Comparison of ENCODE assay signal across 23 cellular contexts in the genomic region with DNA sequence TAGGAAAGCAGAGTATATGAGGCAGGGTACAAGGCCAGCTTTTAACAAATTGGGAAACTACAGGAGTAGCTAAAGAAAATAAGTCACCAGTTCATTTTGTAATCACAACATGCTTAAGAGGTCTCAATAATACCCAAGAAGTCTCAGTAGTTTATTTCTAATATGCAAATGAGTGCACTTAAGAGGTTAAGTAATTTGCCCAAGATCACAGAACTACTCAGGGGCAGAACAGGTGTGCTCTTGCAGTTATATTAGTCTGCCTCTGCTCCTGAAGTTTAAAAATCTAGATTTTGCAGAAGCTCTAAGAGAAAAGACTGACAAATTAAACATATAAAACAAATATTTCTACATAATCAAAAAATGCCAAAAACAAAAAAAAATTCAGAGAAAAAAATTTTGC. TPM values are rescaled to one million over a fixed set of nuclear protein-coding genes. Genes with fewer than 3 reads are reported as not detected.
DNase-seq lines count a peak whose midpoint lies in the region; ATAC-seq and TF ChIP-seq lines count a peak whose summit lies in the region.
"Had no signal": no experiment of that assay in that cellular context is flagged by ENCODE, and none has a peak within 500 bp of the region (broad histone marks: within the 10 kb centered on the region; RNA-seq: fewer than 3 reads in every experiment).

No MANE protein-coding gene starts in this region.

- H3K9ac ChIP-seq in Karpas-422 (ENCODE audit: low read length): peak overlapping the region; percentile 84

- H3K36me3 Mint-ChIP-seq in natural killer cell: no peaks in the 10 kb centered on the region
- no peaks in the 10 kb centered on the region for H3K36me3 Mint-ChIP-seq in natural killer cell treated with Interleukin-12 subunit alpha and Interleukin-12 subunit beta and Interleukin-15 and Interleukin-18, amount 100 ng/mL, for 72 hours
- H3K36me3 Mint-ChIP-seq in activated T-helper 17 cell treated with anti-CD3 and anti-CD28 coated beads, Interleukin-2, amount 50 U/mL, for 72 hours (ENCODE audit: low read depth): peaks cover 10% of the 10 kb centered on the region
- H3K36me3 Mint-ChIP-seq: activated naive CD4-positive, alpha-beta T cell treated with anti-CD3 and anti-CD28 coated beads, Interleukin-2, amount 50 U/mL, for 72 hours had no signal

- no peaks in the 10 kb centered on the region for H3K27me3 ChIP-seq in Karpas-422 (ENCODE audit: low read length)
- H3K27me3 ChIP-seq: BE2C, neutrophil, transverse colon had no signal

- H3K9me2 ChIP-seq in Karpas-422 (replicated peaks; ENCODE audit: insufficient read depth, low read length): no peaks in the 10 kb centered on the region

- peak overlapping the region; percentile 26 to 55 for H3K27ac Mint-ChIP-seq in natural killer cell
- H3K27ac Mint-ChIP-seq in natural killer cell treated with Interleukin-12 subunit alpha and Interleukin-12 subunit beta and Interleukin-15 and Interleukin-18, amount 100 ng/mL, for 72 hours: peak overlapping the region in 1 of 2 donors; percentile 42
- H3K27ac Mint-ChIP-seq in activated T-helper 17 cell treated with anti-CD3 and anti-CD28 coated beads, Interleukin-2, amount 50 U/mL, for 72 hours: no peak overlapping the region
- H3K27ac Mint-ChIP-seq: H9; T-helper 1 cell treated with Interleukin-12 subunit alpha and Interleukin-12 subunit beta and Interleukin-4 antibody, amounts not matched to agents 30 μg/mL and 1 μg/mL, for 36 hours had no signal

- H3K79me2 ChIP-seq in Karpas-422 (ENCODE audit: low read length): peaks cover 100% of the 10 kb centered on the region

- peak overlapping the region; percentile 94 for H3K27ac ChIP-seq in Karpas-422 (ENCODE audit: low read length)
- H3K27ac ChIP-seq: neutrophil, prostate gland, transverse colon had no signal

- peaks cover 97% of the 10 kb centered on the region for H3K4me1 ChIP-seq in Karpas-422 (ENCODE audit: low read length)
- H3K4me1 ChIP-seq: BE2C had no signal

- peaks cover 6% of the 10 kb centered on the region; the same call in 1 of the 2 replicates for H3K36me3 ChIP-seq in Karpas-422 (ENCODE audit: insufficient read depth, low read length)
- H3K36me3 ChIP-seq: BE2C, neutrophil, prostate gland, transverse colon had no signal

- H3K4me1 Mint-ChIP-seq in natural killer cell: peaks cover 62 to 72% of the 10 kb centered on the region in 2 donors
- peaks cover 56 to 76% of the 10 kb centered on the region in 2 donors for H3K4me1 Mint-ChIP-seq in natural killer cell treated with Interleukin-12 subunit alpha and Interleukin-12 subunit beta and Interleukin-15 and Interleukin-18, amount 100 ng/mL, for 72 hours (ENCODE audit: low read depth in 2 of 2)
- H3K4me1 Mint-ChIP-seq in activated T-helper 17 cell treated with anti-CD3 and anti-CD28 coated beads, Interleukin-2, amount 50 U/mL, for 72 hours: peaks cover 46% of the 10 kb centered on the region

- no peaks in the 10 kb centered on the region for H4K20me1 ChIP-seq in Karpas-422 (ENCODE audit: insufficient read depth, low read depth, low read length)

- peak overlapping the region; percentile 63 for H3K4me3 Mint-ChIP-seq in natural killer cell
- no peak overlapping the region for H3K4me3 Mint-ChIP-seq in natural killer cell treated with Interleukin-12 subunit alpha and Interleukin-12 subunit beta and Interleukin-15 and Interleukin-18, amount 100 ng/mL, for 72 hours
- peak overlapping the region; percentile 35 for H3K4me3 Mint-ChIP-seq in activated T-helper 17 cell treated with anti-CD3 and anti-CD28 coated beads, Interleukin-2, amount 50 U/mL, for 72 hours
- H3K4me3 Mint-ChIP-seq: H9; T-helper 1 cell treated with Interleukin-12 subunit alpha and Interleukin-12 subunit beta and Interleukin-4 antibody, amounts not matched to agents 30 μg/mL and 1 μg/mL, for 36 hours had no signal

- H2AFZ ChIP-seq in Karpas-422 (ENCODE audit: low read length): no peak overlapping the region

- intact Hi-C loops in natural killer cell (cut with micrococcal nuclease): loop anchor here (10.0 kb wide), 1 partner anchor 547 kb away; a partner anchor contains a TSS

- no peaks in the 10 kb centered on the region for H3K9me3 ChIP-seq in Karpas-422 (ENCODE audit: low read length)
- H3K9me3 ChIP-seq: BE2C, neutrophil, prostate gland, transverse colon had no signal

- H3K27me3 Mint-ChIP-seq in natural killer cell (ENCODE audit: low read depth in 2 of 2): no peaks in the 10 kb centered on the region
- no peaks in the 10 kb centered on the region for H3K27me3 Mint-ChIP-seq in natural killer cell treated with Interleukin-12 subunit alpha and Interleukin-12 subunit beta and Interleukin-15 and Interleukin-18, amount 100 ng/mL, for 72 hours
- no peaks in the 10 kb centered on the region for H3K27me3 Mint-ChIP-seq in activated T-helper 17 cell treated with anti-CD3 and anti-CD28 coated beads, Interleukin-2, amount 50 U/mL, for 72 hours

- DNase-seq in natural killer cell (no peak), Karpas-422 (peak; percentile 85), EL (no peak)
- no peak for DNase-seq in natural killer cell treated with Interleukin-12 subunit alpha and Interleukin-12 subunit beta and Interleukin-15 and Interleukin-18, amount 100 ng/mL, for 72 hours (ENCODE audit: low spot score)
- no peak for DNase-seq in stimulated activated CD4-positive, alpha-beta T cell treated with anti-CD3 and anti-CD28 coated beads, Interleukin-4, amount 100 ng/mL, for 1 hour
- no peak for DNase-seq in activated CD8-positive, alpha-beta memory T cell treated with anti-CD3 and anti-CD28 coated beads, Interleukin-2, amount 50 U/mL, for 4 hours
- DNase-seq: activated CD4-positive, alpha-beta T cell treated with anti-CD3 and anti-CD28 coated beads for 48 hours; aorta; BE2C; glutamatergic neuron; H9; kidney glomerular epithelial cell; NCI-H1092 treated with DMSO at 0.1 percent for 48 hours; NCI-H187 treated with DMSO at 0.1 percent for 48 hours; NCI-H526 treated with DMSO at 0.1 percent for 48 hours; RPMI8226; transverse colon had no signal

- peak overlapping the region; percentile 75 for H3K4me3 ChIP-seq in Karpas-422 (ENCODE audit: low read length)
- H3K4me3 ChIP-seq: prostate gland, transverse colon had no signal

- no peak for ATAC-seq in natural killer cell
- ATAC-seq in natural killer cell treated with Interleukin-12 subunit alpha and Interleukin-12 subunit beta and Interleukin-15 and Interleukin-18, amount 100 ng/mL, for 72 hours: no peak
- no peak for ATAC-seq in activated T-helper 17 cell treated with anti-CD3 and anti-CD28 coated beads, Interleukin-2, amount 50 U/mL, for 72 hours (replicated peaks)
- ATAC-seq in GM18873 (IDR thresholded peaks at IDR 0.05; ENCODE audit: low FRiP score, unreplicated experiment): no peak

- H3K9me3 Mint-ChIP-seq in natural killer cell: no peaks in the 10 kb centered on the region
- H3K9me3 Mint-ChIP-seq in natural killer cell treated with Interleukin-12 subunit alpha and Interleukin-12 subunit beta and Interleukin-15 and Interleukin-18, amount 100 ng/mL, for 72 hours: no peaks in the 10 kb centered on the region
- no peaks in the 10 kb centered on the region for H3K9me3 Mint-ChIP-seq in activated T-helper 17 cell treated with anti-CD3 and anti-CD28 coated beads, Interleukin-2, amount 50 U/mL, for 72 hours
- H3K9me3 Mint-ChIP-seq: activated naive CD4-positive, alpha-beta T cell treated with anti-CD3 and anti-CD28 coated beads, Interleukin-2, amount 50 U/mL, for 72 hours; H9; T-helper 1 cell treated with Interleukin-12 subunit alpha and Interleukin-12 subunit beta and Interleukin-4 antibody, amounts not matched to agents 30 μg/mL and 1 μg/mL, for 36 hours had no signal

- peak overlapping the region; percentile 95 for H3K4me2 ChIP-seq in Karpas-422 (ENCODE audit: low read depth, low read length, poor library complexity, severe bottlenecking)

- TF ChIP-seq CTCF in natural killer cell (IDR thresholded peaks at IDR 0.05): no peak

RNA-seq across cellular contexts. Expression of a gene that starts 6.9 kb away (rescaled TPM):
- 100 to 1,000 TPM in 1 of 3 donors, 10 to 100 TPM in 2; 92.7 to 127 (median 93.5) TPM for total RNA-seq in natural killer cell
- total RNA-seq in natural killer cell treated with Interleukin-12 subunit alpha and Interleukin-12 subunit beta and Interleukin-15 and Interleukin-18, amount 100 ng/mL, for 72 hours: 10 to 100 TPM; 82.3 to 97.3 TPM
- 70.3 and 116 TPM in 2 replicates for total RNA-seq in Karpas-422 (2014; rRNA removed; shearing (Covaris generic); ENCODE audit: low replicate concordance)
- total RNA-seq in activated T-helper 17 cell treated with anti-CD3 and anti-CD28 coated beads, Interleukin-2, amount 50 U/mL, for 72 hours: 10 to 100 TPM; 54.2 to 65.4 TPM
